Comparison of ENCODE assay signal across 1 cellular context in the genomic region with DNA sequence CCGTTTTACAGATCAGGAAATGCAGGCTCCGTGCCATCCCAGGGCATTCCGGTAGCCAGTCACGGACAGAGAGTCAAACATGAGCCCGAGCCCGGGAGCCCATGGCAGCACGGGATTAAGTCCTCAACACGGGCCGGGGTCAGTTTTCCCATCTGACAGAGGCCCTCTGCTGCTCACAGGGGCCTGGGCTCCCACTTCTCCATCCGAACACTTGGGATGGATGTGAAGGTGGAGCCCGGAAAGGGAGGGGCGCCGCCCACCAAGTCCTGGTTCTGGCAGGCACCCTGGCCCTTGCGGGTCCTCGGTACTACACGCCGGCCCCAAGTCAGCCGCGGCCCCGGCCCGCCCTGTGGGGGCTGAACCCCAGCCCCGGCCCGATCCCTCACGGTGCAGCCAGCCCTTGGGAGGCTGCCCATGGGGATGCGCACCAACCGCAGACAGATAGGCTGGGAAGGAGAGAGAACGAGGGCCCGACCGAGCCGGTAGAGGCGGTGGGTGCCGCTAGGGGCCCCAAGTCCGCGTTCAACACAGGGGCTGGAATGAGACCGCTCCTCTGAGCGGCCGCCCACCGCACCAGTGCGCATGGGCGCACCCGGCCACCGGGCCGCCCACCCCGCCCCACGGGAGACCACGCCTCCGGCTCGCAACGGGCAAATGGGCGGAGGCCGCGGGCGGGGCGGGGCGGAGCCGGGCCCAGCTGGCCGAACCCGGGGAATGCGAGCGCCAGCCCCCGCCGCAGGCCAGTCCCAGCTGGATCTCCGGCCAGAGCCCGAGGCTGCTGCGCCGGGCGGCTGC.
TF ChIP-seq lines count a peak whose summit lies in the region.

Gene CAPN5 (plus strand): TSS at position 743 of the 795 bp plus-strand sequence. CDS start 17,916 bp downstream, outside the sequence.

TF ChIP-seq in HepG2, 621 proteins besides CTCF, POLR2A, EP300 and RAD21 (continued from another document and continues in another):
- TF ChIP-seq, protein P1, sequence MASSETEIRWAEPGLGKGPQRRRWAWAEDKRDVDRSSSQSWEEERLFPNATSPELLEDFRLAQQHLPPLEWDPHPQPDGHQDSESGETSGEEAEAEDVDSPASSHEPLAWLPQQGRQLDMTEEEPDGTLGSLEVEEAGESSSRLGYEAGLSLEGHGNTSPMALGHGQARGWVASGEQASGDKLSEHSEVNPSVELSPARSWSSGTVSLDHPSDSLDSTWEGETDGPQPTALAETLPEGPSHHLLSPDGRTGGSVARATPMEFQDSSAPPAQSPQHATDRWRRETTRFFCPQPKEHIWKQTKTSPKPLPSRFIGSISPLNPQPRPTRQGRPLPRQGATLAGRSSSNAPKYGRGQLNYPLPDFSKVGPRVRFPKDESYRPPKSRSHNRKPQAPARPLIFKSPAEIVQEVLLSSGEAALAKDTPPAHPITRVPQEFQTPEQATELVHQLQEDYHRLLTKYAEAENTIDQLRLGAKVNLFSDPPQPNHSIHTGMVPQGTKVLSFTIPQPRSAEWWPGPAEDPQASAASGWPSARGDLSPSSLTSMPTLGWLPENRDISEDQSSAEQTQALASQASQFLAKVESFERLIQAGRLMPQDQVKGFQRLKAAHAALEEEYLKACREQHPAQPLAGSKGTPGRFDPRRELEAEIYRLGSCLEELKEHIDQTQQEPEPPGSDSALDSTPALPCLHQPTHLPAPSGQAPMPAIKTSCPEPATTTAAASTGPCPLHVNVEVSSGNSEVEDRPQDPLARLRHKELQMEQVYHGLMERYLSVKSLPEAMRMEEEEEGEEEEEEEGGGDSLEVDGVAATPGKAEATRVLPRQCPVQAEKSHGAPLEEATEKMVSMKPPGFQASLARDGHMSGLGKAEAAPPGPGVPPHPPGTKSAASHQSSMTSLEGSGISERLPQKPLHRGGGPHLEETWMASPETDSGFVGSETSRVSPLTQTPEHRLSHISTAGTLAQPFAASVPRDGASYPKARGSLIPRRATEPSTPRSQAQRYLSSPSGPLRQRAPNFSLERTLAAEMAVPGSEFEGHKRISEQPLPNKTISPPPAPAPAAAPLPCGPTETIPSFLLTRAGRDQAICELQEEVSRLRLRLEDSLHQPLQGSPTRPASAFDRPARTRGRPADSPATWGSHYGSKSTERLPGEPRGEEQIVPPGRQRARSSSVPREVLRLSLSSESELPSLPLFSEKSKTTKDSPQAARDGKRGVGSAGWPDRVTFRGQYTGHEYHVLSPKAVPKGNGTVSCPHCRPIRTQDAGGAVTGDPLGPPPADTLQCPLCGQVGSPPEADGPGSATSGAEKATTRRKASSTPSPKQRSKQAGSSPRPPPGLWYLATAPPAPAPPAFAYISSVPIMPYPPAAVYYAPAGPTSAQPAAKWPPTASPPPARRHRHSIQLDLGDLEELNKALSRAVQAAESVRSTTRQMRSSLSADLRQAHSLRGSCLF (CRISPR knock-in tag; IDR thresholded peaks at IDR 0.05; ENCODE audit: borderline replicate concordance), result no peak
- TF ChIP-seq TCF12 (IDR thresholded peaks at IDR 0.05) (no peak), TCF12 (CRISPR knock-in tag; IDR thresholded peaks at IDR 0.05) (0 out of 2 replicates have a peak, but pooled peaks have one; percentile 47), GABPB1 (CRISPR knock-in tag; IDR thresholded peaks at IDR 0.05) (peak; percentile 60; the same call in 1 of the 2 replicates), DMAP1 (CRISPR knock-in tag; IDR thresholded peaks at IDR 0.05) (no peak), MXI1 (IDR thresholded peaks at IDR 0.05; ENCODE audit: borderline replicate concordance, low read depth, low read length) (peak; percentile 50; the same call in 1 of the 3 replicates), FOXM1 (CRISPR knock-in tag; IDR thresholded peaks at IDR 0.05) (no peak), GLMP (CRISPR knock-in tag; IDR thresholded peaks at IDR 0.05; ENCODE audit: borderline replicate concordance) (no peak), ZSCAN25 (CRISPR knock-in tag; IDR thresholded peaks at IDR 0.05) (no peak), ZNF10 (CRISPR knock-in tag; IDR thresholded peaks at IDR 0.05; ENCODE audit: borderline replicate concordance, low read depth) (no peak), PBX3 (CRISPR knock-in tag; IDR thresholded peaks at IDR 0.05; ENCODE audit: borderline replicate concordance) (no peak), KMT2A (CRISPR knock-in tag; IDR thresholded peaks at IDR 0.05) (no peak), CHCHD3 (CRISPR knock-in tag; IDR thresholded peaks at IDR 0.05) (no peak; the same call in 1 of the 2 replicates), ZKSCAN1 (IDR thresholded peaks at IDR 0.05; ENCODE audit: low read length) (no peak), TMF1 (CRISPR knock-in tag; IDR thresholded peaks at IDR 0.05; ENCODE audit: low read depth) (no peak), FOXJ3 (CRISPR knock-in tag; IDR thresholded peaks at IDR 0.05; ENCODE audit: borderline replicate concordance) (no peak), HCFC1 (IDR thresholded peaks at IDR 0.05; ENCODE audit: low read depth, low read length) (no peak), ARID3A (IDR thresholded peaks at IDR 0.05; ENCODE audit: low read depth, low read length) (no peak), ZNF317 (CRISPR knock-in tag; IDR thresholded peaks at IDR 0.05) (no peak), RXRA (CRISPR knock-in tag; IDR thresholded peaks at IDR 0.05) (no peak), HNRNPK (IDR thresholded peaks at IDR 0.05; ENCODE audit: low read depth, low read length, poor library complexity, severe bottlenecking) (peak; percentile 88), NFIC (IDR thresholded peaks at IDR 0.05; ENCODE audit: low read length) (no peak), SOX5 (CRISPR knock-in tag; IDR thresholded peaks at IDR 0.05; ENCODE audit: borderline replicate concordance) (no peak), ZNF329 (CRISPR knock-in tag; IDR thresholded peaks at IDR 0.05; ENCODE audit: low read depth) (no peak)
- TF ChIP-seq, protein P2, sequence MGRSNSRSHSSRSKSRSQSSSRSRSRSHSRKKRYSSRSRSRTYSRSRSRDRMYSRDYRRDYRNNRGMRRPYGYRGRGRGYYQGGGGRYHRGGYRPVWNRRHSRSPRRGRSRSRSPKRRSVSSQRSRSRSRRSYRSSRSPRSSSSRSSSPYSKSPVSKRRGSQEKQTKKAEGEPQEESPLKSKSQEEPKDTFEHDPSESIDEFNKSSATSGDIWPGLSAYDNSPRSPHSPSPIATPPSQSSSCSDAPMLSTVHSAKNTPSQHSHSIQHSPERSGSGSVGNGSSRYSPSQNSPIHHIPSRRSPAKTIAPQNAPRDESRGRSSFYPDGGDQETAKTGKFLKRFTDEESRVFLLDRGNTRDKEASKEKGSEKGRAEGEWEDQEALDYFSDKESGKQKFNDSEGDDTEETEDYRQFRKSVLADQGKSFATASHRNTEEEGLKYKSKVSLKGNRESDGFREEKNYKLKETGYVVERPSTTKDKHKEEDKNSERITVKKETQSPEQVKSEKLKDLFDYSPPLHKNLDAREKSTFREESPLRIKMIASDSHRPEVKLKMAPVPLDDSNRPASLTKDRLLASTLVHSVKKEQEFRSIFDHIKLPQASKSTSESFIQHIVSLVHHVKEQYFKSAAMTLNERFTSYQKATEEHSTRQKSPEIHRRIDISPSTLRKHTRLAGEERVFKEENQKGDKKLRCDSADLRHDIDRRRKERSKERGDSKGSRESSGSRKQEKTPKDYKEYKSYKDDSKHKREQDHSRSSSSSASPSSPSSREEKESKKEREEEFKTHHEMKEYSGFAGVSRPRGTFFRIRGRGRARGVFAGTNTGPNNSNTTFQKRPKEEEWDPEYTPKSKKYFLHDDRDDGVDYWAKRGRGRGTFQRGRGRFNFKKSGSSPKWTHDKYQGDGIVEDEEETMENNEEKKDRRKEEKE (IDR thresholded peaks at IDR 0.05), result no peak
- TF ChIP-seq, protein P3, sequence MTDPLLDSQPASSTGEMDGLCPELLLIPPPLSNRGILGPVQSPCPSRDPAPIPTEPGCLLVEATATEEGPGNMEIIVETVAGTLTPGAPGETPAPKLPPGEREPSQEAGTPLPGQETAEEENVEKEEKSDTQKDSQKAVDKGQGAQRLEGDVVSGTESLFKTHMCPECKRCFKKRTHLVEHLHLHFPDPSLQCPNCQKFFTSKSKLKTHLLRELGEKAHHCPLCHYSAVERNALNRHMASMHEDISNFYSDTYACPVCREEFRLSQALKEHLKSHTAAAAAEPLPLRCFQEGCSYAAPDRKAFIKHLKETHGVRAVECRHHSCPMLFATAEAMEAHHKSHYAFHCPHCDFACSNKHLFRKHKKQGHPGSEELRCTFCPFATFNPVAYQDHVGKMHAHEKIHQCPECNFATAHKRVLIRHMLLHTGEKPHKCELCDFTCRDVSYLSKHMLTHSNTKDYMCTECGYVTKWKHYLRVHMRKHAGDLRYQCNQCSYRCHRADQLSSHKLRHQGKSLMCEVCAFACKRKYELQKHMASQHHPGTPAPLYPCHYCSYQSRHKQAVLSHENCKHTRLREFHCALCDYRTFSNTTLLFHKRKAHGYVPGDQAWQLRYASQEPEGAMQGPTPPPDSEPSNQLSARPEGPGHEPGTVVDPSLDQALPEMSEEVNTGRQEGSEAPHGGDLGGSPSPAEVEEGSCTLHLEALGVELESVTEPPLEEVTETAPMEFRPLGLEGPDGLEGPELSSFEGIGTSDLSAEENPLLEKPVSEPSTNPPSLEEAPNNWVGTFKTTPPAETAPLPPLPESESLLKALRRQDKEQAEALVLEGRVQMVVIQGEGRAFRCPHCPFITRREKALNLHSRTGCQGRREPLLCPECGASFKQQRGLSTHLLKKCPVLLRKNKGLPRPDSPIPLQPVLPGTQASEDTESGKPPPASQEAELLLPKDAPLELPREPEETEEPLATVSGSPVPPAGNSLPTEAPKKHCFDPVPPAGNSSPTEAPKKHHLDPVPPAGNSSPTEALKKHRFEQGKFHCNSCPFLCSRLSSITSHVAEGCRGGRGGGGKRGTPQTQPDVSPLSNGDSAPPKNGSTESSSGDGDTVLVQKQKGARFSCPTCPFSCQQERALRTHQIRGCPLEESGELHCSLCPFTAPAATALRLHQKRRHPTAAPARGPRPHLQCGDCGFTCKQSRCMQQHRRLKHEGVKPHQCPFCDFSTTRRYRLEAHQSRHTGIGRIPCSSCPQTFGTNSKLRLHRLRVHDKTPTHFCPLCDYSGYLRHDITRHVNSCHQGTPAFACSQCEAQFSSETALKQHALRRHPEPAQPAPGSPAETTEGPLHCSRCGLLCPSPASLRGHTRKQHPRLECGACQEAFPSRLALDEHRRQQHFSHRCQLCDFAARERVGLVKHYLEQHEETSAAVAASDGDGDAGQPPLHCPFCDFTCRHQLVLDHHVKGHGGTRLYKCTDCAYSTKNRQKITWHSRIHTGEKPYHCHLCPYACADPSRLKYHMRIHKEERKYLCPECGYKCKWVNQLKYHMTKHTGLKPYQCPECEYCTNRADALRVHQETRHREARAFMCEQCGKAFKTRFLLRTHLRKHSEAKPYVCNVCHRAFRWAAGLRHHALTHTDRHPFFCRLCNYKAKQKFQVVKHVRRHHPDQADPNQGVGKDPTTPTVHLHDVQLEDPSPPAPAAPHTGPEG (CRISPR knock-in tag; IDR thresholded peaks at IDR 0.05), result peak; percentile 64
- TF ChIP-seq, protein P4, sequence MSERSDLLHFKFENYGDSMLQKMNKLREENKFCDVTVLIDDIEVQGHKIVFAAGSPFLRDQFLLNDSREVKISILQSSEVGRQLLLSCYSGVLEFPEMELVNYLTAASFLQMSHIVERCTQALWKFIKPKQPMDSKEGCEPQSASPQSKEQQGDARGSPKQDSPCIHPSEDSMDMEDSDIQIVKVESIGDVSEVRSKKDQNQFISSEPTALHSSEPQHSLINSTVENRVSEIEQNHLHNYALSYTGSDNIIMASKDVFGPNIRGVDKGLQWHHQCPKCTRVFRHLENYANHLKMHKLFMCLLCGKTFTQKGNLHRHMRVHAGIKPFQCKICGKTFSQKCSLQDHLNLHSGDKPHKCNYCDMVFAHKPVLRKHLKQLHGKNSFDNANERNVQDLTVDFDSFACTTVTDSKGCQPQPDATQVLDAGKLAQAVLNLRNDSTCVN (CRISPR knock-in tag; IDR thresholded peaks at IDR 0.05; ENCODE audit: borderline replicate concordance), result no peak
- TF ChIP-seq, protein P5, sequence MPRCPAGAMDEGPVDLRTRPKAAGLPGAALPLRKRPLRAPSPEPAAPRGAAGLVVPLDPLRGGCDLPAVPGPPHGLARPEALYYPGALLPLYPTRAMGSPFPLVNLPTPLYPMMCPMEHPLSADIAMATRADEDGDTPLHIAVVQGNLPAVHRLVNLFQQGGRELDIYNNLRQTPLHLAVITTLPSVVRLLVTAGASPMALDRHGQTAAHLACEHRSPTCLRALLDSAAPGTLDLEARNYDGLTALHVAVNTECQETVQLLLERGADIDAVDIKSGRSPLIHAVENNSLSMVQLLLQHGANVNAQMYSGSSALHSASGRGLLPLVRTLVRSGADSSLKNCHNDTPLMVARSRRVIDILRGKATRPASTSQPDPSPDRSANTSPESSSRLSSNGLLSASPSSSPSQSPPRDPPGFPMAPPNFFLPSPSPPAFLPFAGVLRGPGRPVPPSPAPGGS (CRISPR knock-in tag; IDR thresholded peaks at IDR 0.05), result no peak
- TF ChIP-seq, protein P6, sequence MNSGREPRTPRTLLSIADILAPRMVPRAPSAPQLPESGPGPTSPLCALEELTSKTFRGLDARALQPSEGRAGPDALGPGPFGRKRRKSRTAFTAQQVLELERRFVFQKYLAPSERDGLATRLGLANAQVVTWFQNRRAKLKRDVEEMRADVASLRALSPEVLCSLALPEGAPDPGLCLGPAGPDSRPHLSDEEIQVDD (CRISPR knock-in tag; IDR thresholded peaks at IDR 0.05; ENCODE audit: borderline replicate concordance), result no peak
